ENCODE assay signal across 1 cellular context in genomic region chr3:50388021-50388719, GRCh38.
TF ChIP-seq lines count a peak whose summit lies in the region.

No MANE protein-coding gene starts in this region.

TF ChIP-seq in endothelial cell of umbilical vein, 7 proteins besides CTCF, POLR2A, EP300 and RAD21:
- TF ChIP-seq JUN (IDR thresholded peaks at IDR 0.05; ENCODE audit: borderline replicate concordance, insufficient read depth, insufficient read length, low read depth) = no peak
- TF ChIP-seq FOS (IDR thresholded peaks at IDR 0.05; ENCODE audit: borderline replicate concordance, insufficient read depth, low read length) = no peak
- TF ChIP-seq MAX (IDR thresholded peaks at IDR 0.05; ENCODE audit: insufficient read depth, insufficient read length) = no peak
- no peak for TF ChIP-seq GATA2 (IDR thresholded peaks at IDR 0.05; ENCODE audit: insufficient read depth, insufficient read length, low read depth, low read length)
- no peak for TF ChIP-seq POLR2AphosphoS5 (IDR thresholded peaks at IDR 0.05; ENCODE audit: insufficient read depth, low read depth, low read length)
- TF ChIP-seq MYC (IDR thresholded peaks at IDR 0.05; ENCODE audit: low read depth, low read length) = no peak
- no peak for TF ChIP-seq EZH2 (IDR thresholded peaks at IDR 0.05; ENCODE audit: borderline replicate concordance, low read depth, low read length, severe bottlenecking)
